8 cellular contexts compared by ENCODE assay signal in the genomic region with DNA sequence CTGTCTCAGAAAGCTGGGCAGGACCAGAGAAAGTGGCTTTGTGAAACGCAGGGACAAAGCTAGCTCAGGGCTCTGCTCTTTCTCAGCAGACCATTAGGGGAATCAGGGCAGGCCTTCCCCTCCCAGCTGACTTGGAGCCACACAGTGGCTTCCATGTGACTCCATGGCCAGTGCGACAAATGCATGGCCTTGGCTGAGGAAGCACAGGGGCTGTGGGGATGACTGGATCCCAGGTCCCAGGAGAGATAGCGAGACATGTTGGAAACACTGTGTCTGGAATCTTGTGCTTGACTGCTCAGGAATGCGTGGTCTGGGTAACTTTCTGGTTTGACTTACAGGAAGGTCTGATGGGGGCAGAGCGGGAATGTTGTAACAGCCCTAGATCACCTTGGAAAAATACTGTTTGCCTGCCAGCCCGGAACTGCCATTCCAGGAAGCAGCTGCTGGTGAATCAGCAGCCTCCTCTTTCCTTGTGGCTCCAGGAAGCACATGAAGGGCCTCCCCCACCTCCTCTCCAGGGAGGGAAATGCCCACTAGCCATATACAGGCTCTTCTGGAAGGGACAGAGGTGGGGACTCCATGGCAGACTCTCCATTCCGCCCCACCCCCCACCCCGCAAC.
A peak's percentile ranks its signal among the peaks of the same experiment; 100 is the strongest.
DNase-seq lines count a peak whose midpoint lies in the region; ATAC-seq and TF ChIP-seq lines count a peak whose summit lies in the region.

No MANE protein-coding gene starts in this region.

- peaks cover 57% of the 10 kb centered on the region for H3K4me1 ChIP-seq in fibroblast of lung (ENCODE audit: control insufficient read depth, extremely low read depth, insufficient read depth, low read length)

- no peak for ATAC-seq in GM19452 (IDR thresholded peaks at IDR 0.05; ENCODE audit: unreplicated experiment)
- ATAC-seq in activated T-cell treated with anti-CD3 and anti-CD28 coated beads, Interleukin-2, amount 50 U/mL, for 4 hours: no peak

- no peak for TF ChIP-seq CTCF in fibroblast of lung (conservative IDR thresholded peaks at IDR 0.05 in 1 of 2, IDR thresholded peaks at IDR 0.05 in 1 of 2; ENCODE audit: low read depth in 1 of 2, low read length in 2 of 2)
- no peak for TF ChIP-seq CTCF in osteocyte (IDR thresholded peaks at IDR 0.05)

- peaks cover 4% of the 10 kb centered on the region for H3K79me2 ChIP-seq in fibroblast of lung (ENCODE audit: control insufficient read depth, insufficient read depth, low read length)

- peak overlapping the region; percentile 98 for H3K27ac ChIP-seq in fibroblast of lung (ENCODE audit: insufficient read depth, low read length)

- H3K9me3 Mint-ChIP-seq in osteocyte (ENCODE audit: unreplicated experiment): peaks cover 3% of the 10 kb centered on the region
- H3K9me3 Mint-ChIP-seq in activated T-cell treated with anti-CD3 and anti-CD28 coated beads, Interleukin-2, amount 50 U/mL, for 4 hours: peaks cover 4% of the 10 kb centered on the region

- no peak overlapping the region for H2AFZ ChIP-seq in fibroblast of lung (ENCODE audit: low read length)

- H4K20me1 ChIP-seq in fibroblast of lung (ENCODE audit: control insufficient read depth, extremely low read depth, insufficient read depth, low read length): no peaks in the 10 kb centered on the region

- H3K9ac ChIP-seq in fibroblast of lung (ENCODE audit: insufficient read depth, low read length): peak overlapping the region; percentile 56

- no peaks in the 10 kb centered on the region for H3K36me3 ChIP-seq in fibroblast of lung (ENCODE audit: control insufficient read depth, insufficient read depth, low read length)

- H3K4me3 ChIP-seq in fibroblast of lung (replicated peaks in 1 of 4; ENCODE audit: control extremely low read depth in 1 of 4, insufficient read depth in 1 of 4, low read depth in 3 of 4, low read length in 4 of 4): no peak overlapping the region

- no peaks in the 10 kb centered on the region for H3K27me3 ChIP-seq in fibroblast of lung (ENCODE audit: control insufficient read depth, insufficient read depth, low read length)

- DNase-seq in GM04504 (ENCODE audit: low read depth) (peak; percentile 97), SHP77 (lab: John Stamatoyannopoulos, UW) (peak; percentile 76 to 89), fibroblast of lung (ENCODE audit: low read depth in 2 of 2) (peak; percentile 90 to 100), osteocyte (ENCODE audit: extremely low spot score, unreplicated experiment) (no peak), GDM1 (lab: John Stamatoyannopoulos, UW) (no peak), OCI-M1 (lab: John Stamatoyannopoulos, UW) (no peak)
- no peak for DNase-seq in activated T-cell treated with anti-CD3 and anti-CD28 coated beads, Interleukin-2, amount 50 U/mL, for 4 hours

- H3K4me3 Mint-ChIP-seq in osteocyte (ENCODE audit: unreplicated experiment): peak overlapping the region; percentile 0
- no peak overlapping the region for H3K4me3 Mint-ChIP-seq in activated T-cell treated with anti-CD3 and anti-CD28 coated beads, Interleukin-2, amount 50 U/mL, for 4 hours

- H3K4me2 ChIP-seq in fibroblast of lung (ENCODE audit: extremely low read depth, insufficient read depth, low read length): peak overlapping the region; percentile 59

- H3K4me1 Mint-ChIP-seq in osteocyte (ENCODE audit: unreplicated experiment): peaks cover 90% of the 10 kb centered on the region
- peaks cover 49% of the 10 kb centered on the region for H3K4me1 Mint-ChIP-seq in activated T-cell treated with anti-CD3 and anti-CD28 coated beads, Interleukin-2, amount 50 U/mL, for 4 hours (ENCODE audit: low read depth)

- no peaks in the 10 kb centered on the region for H3K9me3 ChIP-seq in fibroblast of lung (ENCODE audit: control insufficient read depth, insufficient read depth, low read depth, low read length)

- H3K36me3 Mint-ChIP-seq in osteocyte (ENCODE audit: unreplicated experiment): no peaks in the 10 kb centered on the region
- no peaks in the 10 kb centered on the region for H3K36me3 Mint-ChIP-seq in activated T-cell treated with anti-CD3 and anti-CD28 coated beads, Interleukin-2, amount 50 U/mL, for 4 hours (ENCODE audit: insufficient read depth)

- no peaks in the 10 kb centered on the region for H3K27me3 Mint-ChIP-seq in osteocyte (ENCODE audit: unreplicated experiment)
- H3K27me3 Mint-ChIP-seq in activated T-cell treated with anti-CD3 and anti-CD28 coated beads, Interleukin-2, amount 50 U/mL, for 4 hours (ENCODE audit: low read depth): no peaks in the 10 kb centered on the region

- H3K27ac Mint-ChIP-seq in osteocyte (ENCODE audit: unreplicated experiment): peak overlapping the region; percentile 94

Comparison
In these comparisons a context has a peak if more than half of its experiments do, and no peak if none do; other contexts are left out.
1. DNase-seq: peak in GM04504 (single experiment), SHP77 (2 of 2) and fibroblast of lung (2 of 2); none in osteocyte (single experiment), GDM1 (single experiment), OCI-M1 (single experiment) and activated T-cell treated with anti-CD3 and anti-CD28 coated beads, Interleukin-2, amount 50 U/mL, for 4 hours (single experiment).